In genomic region chr1:2407166-2407990, GRCh38 we compare ENCODE assay signal across 15 cellular contexts.
"Had no signal": no experiment of that assay in that cellular context is flagged by ENCODE, and none has a peak within 500 bp of the region (broad histone marks: within the 10 kb centered on the region; RNA-seq: fewer than 3 reads in every experiment).

No MANE protein-coding gene starts in this region.

- H3K27me3 Mint-ChIP-seq: activated naive CD8-positive, alpha-beta T cell treated with anti-CD3 and anti-CD28 coated beads, Interleukin-2, amount 50 U/mL, for 24 hours; natural killer cell treated with Interleukin-12 subunit alpha and Interleukin-12 subunit beta and Interleukin-15 and Interleukin-18, amount 100 ng/mL, for 72 hours; stimulated activated memory B cell treated with anti-CD40 and anti-IgM and Interleukin-4, amounts not matched to agents 10 μg/mL and 1 μg/mL and 100 μg/mL, for 72 hours had no signal

- H3K9me3 ChIP-seq: breast epithelium, gastrocnemius medialis, heart right ventricle, transverse colon had no signal

- H3K4me3 Mint-ChIP-seq: activated naive CD8-positive, alpha-beta T cell treated with anti-CD3 and anti-CD28 coated beads, Interleukin-2, amount 50 U/mL, for 24 hours; natural killer cell treated with Interleukin-12 subunit alpha and Interleukin-12 subunit beta and Interleukin-15 and Interleukin-18, amount 100 ng/mL, for 72 hours; stimulated activated memory B cell treated with anti-CD40 and anti-IgM and Interleukin-4, amounts not matched to agents 10 μg/mL and 1 μg/mL and 100 μg/mL, for 72 hours had no signal

- ATAC-seq: activated naive CD8-positive, alpha-beta T cell treated with anti-CD3 and anti-CD28 coated beads, Interleukin-2, amount 50 U/mL, for 24 hours; gastrocnemius medialis; natural killer cell treated with Interleukin-12 subunit alpha and Interleukin-12 subunit beta and Interleukin-15 and Interleukin-18, amount 100 ng/mL, for 72 hours; stimulated activated memory B cell treated with anti-CD40 and anti-IgM and Interleukin-4, amounts not matched to agents 10 μg/mL and 1 μg/mL and 100 μg/mL, for 72 hours had no signal

- H3K27me3 ChIP-seq: breast epithelium, gastrocnemius medialis, heart right ventricle, transverse colon had no signal

- DNase-seq: activated CD4-positive, alpha-beta T cell treated with anti-CD3 and anti-CD28 coated beads for 1 hour; activated CD4-positive, alpha-beta T cell treated with anti-CD3 and anti-CD28 coated beads, Interleukin-2, amount 50 U/mL, for 48 hours; activated naive CD4-positive, alpha-beta T cell; activated naive CD8-positive, alpha-beta T cell treated with anti-CD3 and anti-CD28 coated beads, Interleukin-2, amount 50 U/mL, for 24 hours; aorta; gastrocnemius medialis; left cardiac atrium; occipital lobe; stimulated activated CD4-positive, alpha-beta T cell treated with anti-CD3 and anti-CD28 coated beads, Interleukin-12 subunit alpha, Interleukin-12 subunit beta, amount 100 ng/mL, for 4 hours; T-helper 9 cell; transverse colon had no signal

- H3K36me3 Mint-ChIP-seq: natural killer cell treated with Interleukin-12 subunit alpha and Interleukin-12 subunit beta and Interleukin-15 and Interleukin-18, amount 100 ng/mL, for 72 hours had no signal

- H3K4me3 ChIP-seq: breast epithelium, gastrocnemius medialis, transverse colon had no signal

- H3K9me3 Mint-ChIP-seq: activated naive CD8-positive, alpha-beta T cell treated with anti-CD3 and anti-CD28 coated beads, Interleukin-2, amount 50 U/mL, for 24 hours; natural killer cell treated with Interleukin-12 subunit alpha and Interleukin-12 subunit beta and Interleukin-15 and Interleukin-18, amount 100 ng/mL, for 72 hours; stimulated activated memory B cell treated with anti-CD40 and anti-IgM and Interleukin-4, amounts not matched to agents 10 μg/mL and 1 μg/mL and 100 μg/mL, for 72 hours had no signal

- H3K27ac Mint-ChIP-seq: activated naive CD8-positive, alpha-beta T cell treated with anti-CD3 and anti-CD28 coated beads, Interleukin-2, amount 50 U/mL, for 24 hours; natural killer cell treated with Interleukin-12 subunit alpha and Interleukin-12 subunit beta and Interleukin-15 and Interleukin-18, amount 100 ng/mL, for 72 hours; stimulated activated memory B cell treated with anti-CD40 and anti-IgM and Interleukin-4, amounts not matched to agents 10 μg/mL and 1 μg/mL and 100 μg/mL, for 72 hours had no signal

- H3K27ac ChIP-seq: breast epithelium, gastrocnemius medialis, transverse colon had no signal
